2 cellular contexts compared by ENCODE assay signal in the genomic region with DNA sequence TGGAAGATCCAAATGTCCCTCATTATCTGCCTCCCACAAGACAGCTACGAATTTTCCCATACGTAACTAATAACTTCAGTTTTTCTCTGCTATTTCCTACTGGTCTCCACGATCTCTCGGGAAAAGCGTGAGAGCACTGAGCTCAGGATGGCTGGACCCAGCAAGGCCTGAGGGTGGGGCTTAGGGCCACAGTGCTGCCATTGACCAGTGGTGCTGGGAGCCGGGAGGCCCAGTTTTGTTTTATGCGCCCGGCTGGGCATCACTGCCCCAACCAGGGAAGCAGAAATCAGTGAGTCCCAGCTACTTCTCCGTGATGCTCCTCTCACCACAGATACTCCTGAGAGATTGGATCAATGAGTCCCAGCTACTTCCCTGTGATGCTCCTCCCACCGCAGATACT.
TF ChIP-seq lines count a peak whose summit lies in the region.

No MANE protein-coding gene starts in this region.

TF ChIP-seq in HEK293, 187 proteins besides CTCF, POLR2A, EP300 and RAD21:
- TF ChIP-seq ZNF843 (tag by site-specific recombination; IDR thresholded peaks at IDR 0.05): no peak
- no peak for TF ChIP-seq MEIS1 (CRISPR knock-in tag; IDR thresholded peaks at IDR 0.05; ENCODE audit: borderline replicate concordance)
- no peak for TF ChIP-seq ZBTB1 (tag by site-specific recombination; IDR thresholded peaks at IDR 0.05)
- no peak for TF ChIP-seq ZNF274 (IDR thresholded peaks at IDR 0.05; ENCODE audit: low read length)
- no peak for TF ChIP-seq ZNF274 (tag by site-specific recombination; IDR thresholded peaks at IDR 0.05; ENCODE audit: borderline replicate concordance)
- no peak for TF ChIP-seq ZFP37 (tag by site-specific recombination; IDR thresholded peaks at IDR 0.05)
- peak; percentile 71; the same call in 1 of the 2 replicates for TF ChIP-seq ZNF394 (tag by site-specific recombination; IDR thresholded peaks at IDR 0.05; ENCODE audit: borderline replicate concordance)
- TF ChIP-seq, protein P1, sequence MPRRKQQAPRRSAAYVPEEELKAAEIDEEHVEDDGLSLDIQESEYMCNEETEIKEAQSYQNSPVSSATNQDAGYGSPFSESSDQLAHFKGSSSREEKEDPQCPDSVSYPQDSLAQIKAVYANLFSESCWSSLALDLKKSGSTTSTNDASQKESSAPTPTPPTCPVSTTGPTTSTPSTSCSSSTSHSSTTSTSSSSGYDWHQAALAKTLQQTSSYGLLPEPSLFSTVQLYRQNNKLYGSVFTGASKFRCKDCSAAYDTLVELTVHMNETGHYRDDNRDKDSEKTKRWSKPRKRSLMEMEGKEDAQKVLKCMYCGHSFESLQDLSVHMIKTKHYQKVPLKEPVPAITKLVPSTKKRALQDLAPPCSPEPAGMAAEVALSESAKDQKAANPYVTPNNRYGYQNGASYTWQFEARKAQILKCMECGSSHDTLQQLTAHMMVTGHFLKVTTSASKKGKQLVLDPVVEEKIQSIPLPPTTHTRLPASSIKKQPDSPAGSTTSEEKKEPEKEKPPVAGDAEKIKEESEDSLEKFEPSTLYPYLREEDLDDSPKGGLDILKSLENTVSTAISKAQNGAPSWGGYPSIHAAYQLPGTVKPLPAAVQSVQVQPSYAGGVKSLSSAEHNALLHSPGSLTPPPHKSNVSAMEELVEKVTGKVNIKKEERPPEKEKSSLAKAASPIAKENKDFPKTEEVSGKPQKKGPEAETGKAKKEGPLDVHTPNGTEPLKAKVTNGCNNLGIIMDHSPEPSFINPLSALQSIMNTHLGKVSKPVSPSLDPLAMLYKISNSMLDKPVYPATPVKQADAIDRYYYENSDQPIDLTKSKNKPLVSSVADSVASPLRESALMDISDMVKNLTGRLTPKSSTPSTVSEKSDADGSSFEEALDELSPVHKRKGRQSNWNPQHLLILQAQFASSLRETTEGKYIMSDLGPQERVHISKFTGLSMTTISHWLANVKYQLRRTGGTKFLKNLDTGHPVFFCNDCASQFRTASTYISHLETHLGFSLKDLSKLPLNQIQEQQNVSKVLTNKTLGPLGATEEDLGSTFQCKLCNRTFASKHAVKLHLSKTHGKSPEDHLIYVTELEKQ (tag by site-specific recombination; IDR thresholded peaks at IDR 0.05; ENCODE audit: borderline replicate concordance): no peak

TF ChIP-seq in GM12878, 131 proteins besides CTCF, POLR2A, EP300 and RAD21:
- TF ChIP-seq IKZF1 (conservative IDR thresholded peaks at IDR 0.05): peak; percentile 11; the same call in 1 of the 2 replicates
- 0 out of 4 replicates have a peak, but pooled peaks of 1 of the 2 experiments have one; percentile 4 for TF ChIP-seq IKZF2 (IDR thresholded peaks at IDR 0.05)
- TF ChIP-seq, protein P2, sequence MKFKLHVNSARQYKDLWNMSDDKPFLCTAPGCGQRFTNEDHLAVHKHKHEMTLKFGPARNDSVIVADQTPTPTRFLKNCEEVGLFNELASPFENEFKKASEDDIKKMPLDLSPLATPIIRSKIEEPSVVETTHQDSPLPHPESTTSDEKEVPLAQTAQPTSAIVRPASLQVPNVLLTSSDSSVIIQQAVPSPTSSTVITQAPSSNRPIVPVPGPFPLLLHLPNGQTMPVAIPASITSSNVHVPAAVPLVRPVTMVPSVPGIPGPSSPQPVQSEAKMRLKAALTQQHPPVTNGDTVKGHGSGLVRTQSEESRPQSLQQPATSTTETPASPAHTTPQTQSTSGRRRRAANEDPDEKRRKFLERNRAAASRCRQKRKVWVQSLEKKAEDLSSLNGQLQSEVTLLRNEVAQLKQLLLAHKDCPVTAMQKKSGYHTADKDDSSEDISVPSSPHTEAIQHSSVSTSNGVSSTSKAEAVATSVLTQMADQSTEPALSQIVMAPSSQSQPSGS (IDR thresholded peaks at IDR 0.05; ENCODE audit: low read length): no peak
- no peak for TF ChIP-seq MTA3 (IDR thresholded peaks at IDR 0.05; ENCODE audit: borderline replicate concordance, low read length)
- TF ChIP-seq, protein P3, sequence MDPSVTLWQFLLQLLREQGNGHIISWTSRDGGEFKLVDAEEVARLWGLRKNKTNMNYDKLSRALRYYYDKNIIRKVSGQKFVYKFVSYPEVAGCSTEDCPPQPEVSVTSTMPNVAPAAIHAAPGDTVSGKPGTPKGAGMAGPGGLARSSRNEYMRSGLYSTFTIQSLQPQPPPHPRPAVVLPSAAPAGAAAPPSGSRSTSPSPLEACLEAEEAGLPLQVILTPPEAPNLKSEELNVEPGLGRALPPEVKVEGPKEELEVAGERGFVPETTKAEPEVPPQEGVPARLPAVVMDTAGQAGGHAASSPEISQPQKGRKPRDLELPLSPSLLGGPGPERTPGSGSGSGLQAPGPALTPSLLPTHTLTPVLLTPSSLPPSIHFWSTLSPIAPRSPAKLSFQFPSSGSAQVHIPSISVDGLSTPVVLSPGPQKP (IDR thresholded peaks at IDR 0.05; ENCODE audit: low read depth, low read length): no peak
- TF ChIP-seq NBN (IDR thresholded peaks at IDR 0.05): no peak
